ENCODE assay signal across 1 cellular context in genomic region chr17:352421-353212, GRCh38.
TF ChIP-seq lines count a peak whose summit lies in the region.

Gene RPH3AL (minus strand): TSS chr17:352807. CDS start chr17:327543, 25,264 bp downstream.

TF ChIP-seq in HepG2, 621 proteins besides CTCF, POLR2A, EP300 and RAD21 (continued from another document and continues in another):
- no peak; the same call in 1 of the 2 replicates for TF ChIP-seq ZSCAN5A (CRISPR knock-in tag; IDR thresholded peaks at IDR 0.05; ENCODE audit: borderline replicate concordance)
- TF ChIP-seq NR2F1 (CRISPR knock-in tag; IDR thresholded peaks at IDR 0.05): peak in 1 of 2 experiments; percentile 45; a peak in 2 of 4 replicates
- TF ChIP-seq SKIL (CRISPR knock-in tag; IDR thresholded peaks at IDR 0.05; ENCODE audit: borderline replicate concordance): 0 out of 2 replicates have a peak, but pooled peaks have one; percentile 3
- TF ChIP-seq TFDP1 (CRISPR knock-in tag; IDR thresholded peaks at IDR 0.05; ENCODE audit: borderline replicate concordance): peak; percentile 45; the same call in 1 of the 2 replicates
- peak; percentile 79 for TF ChIP-seq ZMYM3 (CRISPR knock-in tag; IDR thresholded peaks at IDR 0.05)
- TF ChIP-seq ZSCAN9 (CRISPR knock-in tag; IDR thresholded peaks at IDR 0.05; ENCODE audit: borderline replicate concordance): peak; percentile 43; the same call in 1 of the 2 replicates
- TF ChIP-seq POLR2G (IDR thresholded peaks at IDR 0.05; ENCODE audit: low read depth, low read length): peak; percentile 95
- TF ChIP-seq PREB (CRISPR knock-in tag; IDR thresholded peaks at IDR 0.05): no peak
- peak; percentile 34; the same call in 1 of the 2 replicates for TF ChIP-seq HNF4G (IDR thresholded peaks at IDR 0.05; ENCODE audit: borderline replicate concordance, low read depth, low read length)
- TF ChIP-seq HNF4G (CRISPR knock-in tag; IDR thresholded peaks at IDR 0.05; ENCODE audit: borderline replicate concordance, low read depth): no peak
- 0 out of 2 replicates have a peak, but pooled peaks have one; percentile 25 for TF ChIP-seq ZNF12 (CRISPR knock-in tag; IDR thresholded peaks at IDR 0.05)
- TF ChIP-seq ZNF441 (CRISPR knock-in tag; IDR thresholded peaks at IDR 0.05; ENCODE audit: borderline replicate concordance): peak; percentile 84; the same call in 1 of the 2 replicates
- TF ChIP-seq MAX (IDR thresholded peaks at IDR 0.05): peak; percentile 59
- peak; percentile 41; the same call in 1 of the 2 replicates for TF ChIP-seq MAZ (IDR thresholded peaks at IDR 0.05; ENCODE audit: borderline replicate concordance, low read depth, low read length)
- TF ChIP-seq MAZ (CRISPR knock-in tag; IDR thresholded peaks at IDR 0.05; ENCODE audit: low read depth): peak; percentile 26; the same call in 1 of the 2 replicates
- 0 out of 2 replicates have a peak, but pooled peaks have one; percentile 11 for TF ChIP-seq MAFF (IDR thresholded peaks at IDR 0.05; ENCODE audit: low read depth, low read length)
- peak; percentile 22; the same call in 1 of the 2 replicates for TF ChIP-seq ZBED4 (CRISPR knock-in tag; IDR thresholded peaks at IDR 0.05; ENCODE audit: borderline replicate concordance)
- no peak; the same call in 1 of the 2 replicates for TF ChIP-seq RORA (CRISPR knock-in tag; IDR thresholded peaks at IDR 0.05)
- peak; percentile 25; the same call in 1 of the 2 replicates for TF ChIP-seq NR0B2 (CRISPR knock-in tag; IDR thresholded peaks at IDR 0.05)
- no peak for TF ChIP-seq TRIM22 (IDR thresholded peaks at IDR 0.05)
- TF ChIP-seq ZNF235 (CRISPR knock-in tag; IDR thresholded peaks at IDR 0.05; ENCODE audit: borderline replicate concordance): peak; percentile 21; the same call in 1 of the 2 replicates
- 0 out of 2 replicates have a peak, but pooled peaks have one; percentile 33 for TF ChIP-seq ARID3A (IDR thresholded peaks at IDR 0.05; ENCODE audit: low read depth, low read length)
- no peak for TF ChIP-seq THAP8 (CRISPR knock-in tag; IDR thresholded peaks at IDR 0.05; ENCODE audit: borderline replicate concordance)
- peak; percentile 51 for TF ChIP-seq RXRB (CRISPR knock-in tag; IDR thresholded peaks at IDR 0.05; ENCODE audit: borderline replicate concordance)
- peak; percentile 78 for TF ChIP-seq MEF2D (CRISPR knock-in tag; IDR thresholded peaks at IDR 0.05)
- peak; percentile 40; the same call in 1 of the 2 replicates for TF ChIP-seq ZNF160 (CRISPR knock-in tag; IDR thresholded peaks at IDR 0.05)
- peak; percentile 77 for TF ChIP-seq ZNF580 (CRISPR knock-in tag; IDR thresholded peaks at IDR 0.05; ENCODE audit: borderline replicate concordance, low read depth)
- peak; percentile 92; the same call in 1 of the 2 replicates for TF ChIP-seq KLF12 (CRISPR knock-in tag; IDR thresholded peaks at IDR 0.05; ENCODE audit: borderline replicate concordance)
- TF ChIP-seq ZNF678 (CRISPR knock-in tag; IDR thresholded peaks at IDR 0.05): peak; percentile 90
- TF ChIP-seq NFE2L1 (CRISPR knock-in tag; IDR thresholded peaks at IDR 0.05; ENCODE audit: borderline replicate concordance): no peak
- TF ChIP-seq ZFP36 (IDR thresholded peaks at IDR 0.05; ENCODE audit: borderline replicate concordance, low read depth, low read length, partially characterized antibody): no peak
- TF ChIP-seq BORCS8-MEF2B (CRISPR knock-in tag; IDR thresholded peaks at IDR 0.05): no peak
- no peak for TF ChIP-seq ZNF577 (CRISPR knock-in tag; IDR thresholded peaks at IDR 0.05; ENCODE audit: borderline replicate concordance, low read depth)
- no peak for TF ChIP-seq ZNF569 (CRISPR knock-in tag; IDR thresholded peaks at IDR 0.05; ENCODE audit: borderline replicate concordance)
- peak; percentile 90 for TF ChIP-seq HNF1A (IDR thresholded peaks at IDR 0.05; ENCODE audit: low read depth)
- TF ChIP-seq HNF1A (CRISPR knock-in tag; IDR thresholded peaks at IDR 0.05; ENCODE audit: borderline replicate concordance): peak; percentile 94; the same call in 1 of the 2 replicates
- 0 out of 2 replicates have a peak, but pooled peaks have one; percentile 71 for TF ChIP-seq ZNF615 (CRISPR knock-in tag; IDR thresholded peaks at IDR 0.05; ENCODE audit: borderline replicate concordance)
- TF ChIP-seq KLF6 (CRISPR knock-in tag; IDR thresholded peaks at IDR 0.05): peak; percentile 43; the same call in 1 of the 2 replicates
